8 cellular contexts compared by ENCODE assay signal in the genomic region with DNA sequence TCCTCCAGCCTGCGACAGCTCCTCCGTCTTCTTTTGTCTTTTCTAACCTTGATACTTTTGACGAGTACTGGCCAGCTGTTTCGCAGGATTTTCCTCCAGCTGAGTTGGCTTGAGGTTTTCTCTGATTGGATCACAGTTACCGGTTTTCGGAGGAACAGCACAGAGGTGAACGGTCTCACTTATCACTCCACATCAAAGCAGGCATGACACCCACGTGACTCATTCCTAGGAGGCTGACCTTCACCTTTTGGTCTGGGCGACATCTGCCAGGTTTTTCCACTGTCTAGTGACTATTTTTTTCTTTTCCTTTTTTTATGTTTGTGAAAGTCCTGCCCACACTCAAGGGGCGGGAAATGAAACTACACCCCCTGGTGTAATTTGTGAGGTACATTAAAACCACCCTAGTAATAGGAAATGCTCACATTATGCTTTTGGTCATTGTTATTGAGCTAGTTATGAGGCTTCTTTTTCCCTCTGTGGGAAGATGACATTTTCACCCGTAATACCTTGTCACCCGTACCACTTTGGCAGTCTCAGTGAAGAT.
DNase-seq lines count a peak whose midpoint lies in the region; ATAC-seq, FAIRE-seq and TF ChIP-seq lines count a peak whose summit lies in the region.

No MANE protein-coding gene starts in this region.

- H4K20me1 ChIP-seq in astrocyte (ENCODE audit: insufficient read depth, low read length), result no peaks in the 10 kb centered on the region

- no peaks in the 10 kb centered on the region for H3K9me3 ChIP-seq in astrocyte (ENCODE audit: insufficient read depth, low read depth, low read length)
- no peaks in the 10 kb centered on the region for H3K9me3 ChIP-seq in small intestine (ENCODE audit: control insufficient read depth, low read depth)
- H3K9me3 ChIP-seq in lower lobe of right lung, result no peaks in the 10 kb centered on the region

- peaks cover 9% of the 10 kb centered on the region for H3K4me1 Mint-ChIP-seq in astrocyte (ENCODE audit: low read depth, unreplicated experiment)

- DNase-seq in CD1c-positive myeloid dendritic cell (ENCODE audit: extremely low spot score) (peak; percentile 56), RCC 7860 (ENCODE audit: low spot score) (peak; percentile 19), astrocyte (ENCODE audit: low read depth) (peak; percentile 33), small intestine (peak; percentile 20), lower lobe of right lung (no peak), GOT3 (lab: John Stamatoyannopoulos, UW) (no peak), cardiac septum (ENCODE audit: low spot score) (no peak), GM12892 (ENCODE audit: insufficient read length) (no peak)

- peak overlapping the region; percentile 47 for H3K4me3 Mint-ChIP-seq in astrocyte (ENCODE audit: unreplicated experiment)

- intact Hi-C loops in lower lobe of right lung (cut with DNase I), result no loop called here
- intact Hi-C loops in cardiac septum (cut with DNase I), result no loop called here

- H3K36me3 Mint-ChIP-seq in astrocyte (ENCODE audit: low read depth, unreplicated experiment), result no peaks in the 10 kb centered on the region

- ATAC-seq in lower lobe of right lung, result no peak

- H3K4me3 ChIP-seq in astrocyte (ENCODE audit: insufficient read depth, low read depth, low read length) (no peak overlapping the region), small intestine (ENCODE audit: low read depth in 1 of 2, low read length in 2 of 2) (no peak overlapping the region), lower lobe of right lung (no peak overlapping the region)

- no peak overlapping the region for H2AFZ ChIP-seq in astrocyte (ENCODE audit: low read depth, low read length)

- H3K4me2 ChIP-seq in astrocyte (ENCODE audit: low read length), result peak overlapping the region; percentile 59

- H3K36me3 ChIP-seq in astrocyte (ENCODE audit: insufficient read depth, low read length) (no peaks in the 10 kb centered on the region), small intestine (ENCODE audit: control insufficient read depth in 2 of 2, insufficient read depth in 2 of 2, low read length in 2 of 2) (no peaks in the 10 kb centered on the region), lower lobe of right lung (no peaks in the 10 kb centered on the region)

- 17 to 44% (median 21%) methylated on average over 12 of the region's 12 CpGs for WGBS in small intestine, 3 donors

- H3K27me3 ChIP-seq in astrocyte (ENCODE audit: insufficient read depth, low read length) (no peaks in the 10 kb centered on the region), small intestine (ENCODE audit: control insufficient read depth in 2 of 2, insufficient read depth in 2 of 2, low read length in 2 of 2) (no peaks in the 10 kb centered on the region), lower lobe of right lung (ENCODE audit: low read depth) (no peaks in the 10 kb centered on the region)

- H3K27ac Mint-ChIP-seq in astrocyte (ENCODE audit: unreplicated experiment), result peak overlapping the region; percentile 54

- H3K9ac ChIP-seq in astrocyte (ENCODE audit: low read length), result no peak overlapping the region

- TF ChIP-seq CTCF in astrocyte (IDR thresholded peaks at IDR 0.05; ENCODE audit: insufficient read depth, low read depth, low read length), result peak; percentile 25
- TF ChIP-seq CTCF in lower lobe of right lung (IDR thresholded peaks at IDR 0.05), result no peak

- no peak for TF ChIP-seq POLR2A in GM12892 (IDR thresholded peaks at IDR 0.05; ENCODE audit: low read depth, low read length)

- peaks cover 59% of the 10 kb centered on the region for H3K27me3 Mint-ChIP-seq in astrocyte (ENCODE audit: low read depth, unreplicated experiment)

- H3K27ac ChIP-seq in astrocyte (ENCODE audit: low read depth, low read length) (no peak overlapping the region), small intestine (ENCODE audit: low read depth in 1 of 2, low read length in 1 of 2) (no peak overlapping the region), lower lobe of right lung (no peak overlapping the region)

- H3K9me3 Mint-ChIP-seq in astrocyte (ENCODE audit: unreplicated experiment), result peaks cover 8% of the 10 kb centered on the region

- FAIRE-seq in RCC 7860 (lab: Jason Lieb, UNC) (no peak), astrocyte (lab: Jason Lieb, UNC) (no peak), small intestine (lab: Jason Lieb, UNC) (no peak), GM12892 (lab: Jason Lieb, UNC) (no peak)

- no peaks in the 10 kb centered on the region for H3K79me2 ChIP-seq in astrocyte (ENCODE audit: insufficient read depth, low read length)

- H3K4me1 ChIP-seq in astrocyte (ENCODE audit: insufficient read depth, low read length) (peaks cover 5% of the 10 kb centered on the region), small intestine (ENCODE audit: control insufficient read depth in 2 of 2, insufficient read depth in 1 of 2, low read depth in 1 of 2, low read length in 1 of 2) (no peaks in the 10 kb centered on the region), lower lobe of right lung (peaks cover 19% of the 10 kb centered on the region)

Comparison
In these comparisons a context has a peak if more than half of its experiments do, and no peak if none do; other contexts are left out.
1. DNase-seq: peak in CD1c-positive myeloid dendritic cell (single experiment), RCC 7860 (single experiment), astrocyte (single experiment) and small intestine (single experiment); none in lower lobe of right lung (single experiment), GOT3 (single experiment), cardiac septum (single experiment) and GM12892 (single experiment).